ENCODE assay signal across 29 cellular contexts in the genomic region with DNA sequence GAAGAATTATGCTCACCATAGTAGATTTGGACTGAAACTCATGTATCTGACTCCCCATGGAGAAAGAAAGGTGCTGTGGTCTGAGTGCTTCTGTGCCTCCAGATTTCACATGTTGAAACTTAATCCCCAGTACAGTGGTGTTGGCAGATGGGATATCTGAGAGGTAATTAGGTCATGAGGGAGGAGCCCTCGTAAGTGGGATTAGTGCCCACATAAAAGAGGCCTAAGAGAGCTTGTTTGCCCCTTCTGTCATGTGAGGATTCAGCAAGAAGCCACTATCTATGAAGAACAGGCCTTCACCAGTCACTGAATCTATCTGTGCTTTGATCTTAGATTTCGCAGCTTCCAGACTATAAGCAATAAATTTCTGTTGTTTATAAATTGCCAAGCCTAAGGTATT.
"Had no signal": no experiment of that assay in that cellular context is flagged by ENCODE, and none has a peak within 500 bp of the region (broad histone marks: within the 10 kb centered on the region; RNA-seq: fewer than 3 reads in every experiment).

No MANE protein-coding gene starts in this region.

- H3K27ac ChIP-seq: breast epithelium, dorsolateral prefrontal cortex, hepatocyte, lower lobe of right lung, neural progenitor cell, testis, uterus had no signal

- H3K4me3 ChIP-seq: breast epithelium, dorsolateral prefrontal cortex, hepatocyte, lower lobe of right lung, neural progenitor cell, testis, uterus had no signal

- H3K27me3 ChIP-seq: breast epithelium, hepatocyte, neural progenitor cell, testis, uterus had no signal

- H2AFZ ChIP-seq: hepatocyte, neural progenitor cell had no signal

- H3K9me3 ChIP-seq: breast epithelium, lower lobe of right lung, testis, uterus had no signal

- ATAC-seq: activated CD4-positive, CD25-positive, alpha-beta regulatory T cell treated with anti-CD3 and anti-CD28 coated beads, Interleukin-2, amount 50 U/mL, for 24 hours; activated T-cell treated with anti-CD3 and anti-CD28 coated beads, Interleukin-2, amount 50 U/mL, for 72 hours; effector memory CD8-positive, alpha-beta T cell; esophagus mucosa; left lobe of liver; lower lobe of right lung; naive thymus-derived CD8-positive, alpha-beta T cell; stimulated activated naive B cell treated with anti-CD40 and anti-IgM and Interleukin-4, amounts not matched to agents 10 μg/mL and 1 μg/mL and 100 μg/mL, for 72 hours had no signal

- H3K4me1 ChIP-seq: breast epithelium, testis, uterus had no signal

- H3K36me3 ChIP-seq: breast epithelium, lower lobe of right lung, neural progenitor cell, uterus had no signal

- DNase-seq: activated CD4-positive, alpha-beta memory T cell treated with anti-CD3 and anti-CD28 coated beads, Interleukin-2, amount 10 ng/mL, durations not matched to agents 7 days and 5 days; activated CD4-positive, alpha-beta T cell treated with anti-CD3 and anti-CD28 coated beads, Interleukin-2, amount 10 ng/mL, durations not matched to agents 24 days and 14 days; activated effector memory CD4-positive, alpha-beta T cell treated with Interleukin-2 at 50 U/mL for 16 hours; activated naive CD4-positive, alpha-beta T cell treated with anti-CD3 and anti-CD28 coated beads for 36 hours; activated naive CD8-positive, alpha-beta T cell treated with anti-CD3 and anti-CD28 coated beads, Interleukin-2, amount 10 ng/mL, durations not matched to agents 7 days and 5 days; activated T-cell treated with anti-CD3 and anti-CD28 coated beads, Interleukin-2, amount 50 U/mL, for 72 hours; amniotic stem cell; dorsolateral prefrontal cortex; effector memory CD8-positive, alpha-beta T cell; glutamatergic neuron; immature natural killer cell; lower lobe of right lung; naive thymus-derived CD8-positive, alpha-beta T cell; retina; stimulated activated CD4-positive, alpha-beta T cell treated with anti-CD3 and anti-CD28 coated beads, Interleukin-2, amount 100 ng/mL, for 48 hours; stimulated activated CD8-positive, alpha-beta memory T cell treated with anti-CD3 and anti-CD28 coated beads, Interleukin-4, amount 100 ng/mL, for 48 hours; stimulated activated naive B cell treated with anti-CD40 and anti-IgM and Interleukin-4, amounts not matched to agents 10 μg/mL and 1 μg/mL and 100 μg/mL, for 72 hours; testis; trophoblast cell; uterus had no signal

- H3K4me2 ChIP-seq: hepatocyte, neural progenitor cell had no signal

- FAIRE-seq: colon, endothelial cell of umbilical vein, frontal cortex had no signal

- H3K9ac ChIP-seq: neural progenitor cell had no signal

- H3K79me2 ChIP-seq: hepatocyte had no signal
